13 cellular contexts compared by ENCODE assay signal in genomic region chr9:20562051-20562450, GRCh38.
DNase-seq lines count a peak whose midpoint lies in the region; ATAC-seq and TF ChIP-seq lines count a peak whose summit lies in the region.
"Had no signal": no experiment of that assay in that cellular context is flagged by ENCODE, and none has a peak within 500 bp of the region (broad histone marks: within the 10 kb centered on the region; RNA-seq: fewer than 3 reads in every experiment).

No MANE protein-coding gene starts in this region.

- H3K4me1 Mint-ChIP-seq in natural killer cell treated with Interleukin-12 subunit alpha and Interleukin-12 subunit beta and Interleukin-15 and Interleukin-18, amount 100 ng/mL, for 72 hours (ENCODE audit: low read depth in 2 of 2) = peaks cover 8 to 30% of the 10 kb centered on the region in 2 donors
- peaks cover 45 to 60% of the 10 kb centered on the region in 2 donors for H3K4me1 Mint-ChIP-seq in natural killer cell
- peaks cover 73% of the 10 kb centered on the region for H3K4me1 Mint-ChIP-seq in activated naive CD8-positive, alpha-beta T cell treated with anti-CD3 and anti-CD28 coated beads, Interleukin-2, amount 10 ng/mL, durations not matched to agents 7 days and 5 days

- no peak for DNase-seq in natural killer cell treated with Interleukin-12 subunit alpha and Interleukin-12 subunit beta and Interleukin-15 and Interleukin-18, amount 100 ng/mL, for 72 hours (ENCODE audit: low spot score)
- DNase-seq in natural killer cell (no peak), thyroid gland (no peak), NCI-H1930 (lab: John Stamatoyannopoulos, UW) (no peak), left cardiac atrium (no peak)
- DNase-seq in activated naive CD8-positive, alpha-beta T cell treated with anti-CD3 and anti-CD28 coated beads, Interleukin-2, amount 10 ng/mL, durations not matched to agents 7 days and 5 days = no peak
- DNase-seq in stimulated activated CD4-positive, alpha-beta T cell treated with anti-CD3 and anti-CD28 coated beads, Interleukin-1b, Interleukin-23, amount 100 ng/mL, for 48 hours = no peak
- DNase-seq: MM.1S; pancreas; stimulated activated CD4-positive, alpha-beta T cell treated with anti-CD3 and anti-CD28 coated beads, Interleukin-15, amount 100 ng/mL, for 24 hours; T1000 had no signal

- no peak for TF ChIP-seq POLR2A in thyroid gland (IDR thresholded peaks at IDR 0.05)

- H3K4me3 ChIP-seq in thyroid gland (replicated peaks in 1 of 3) = no peak overlapping the region
- H3K4me3 ChIP-seq: pancreas had no signal

- TF ChIP-seq CTCF in natural killer cell (IDR thresholded peaks at IDR 0.05) (no peak), thyroid gland (IDR thresholded peaks at IDR 0.05) (no peak)

- 89 to 93% methylated on average over 2 of the region's 2 CpGs for WGBS in thyroid gland, 2 donors

- H3K36me3 ChIP-seq in thyroid gland = no peaks in the 10 kb centered on the region
- H3K36me3 ChIP-seq: pancreas had no signal

- peak; percentile 78 to 87 for ATAC-seq in natural killer cell treated with Interleukin-12 subunit alpha and Interleukin-12 subunit beta and Interleukin-15 and Interleukin-18, amount 100 ng/mL, for 72 hours
- ATAC-seq in natural killer cell (no peak), HG03354 (IDR thresholded peaks at IDR 0.05; ENCODE audit: poor library complexity, severe bottlenecking, unreplicated experiment) (peak; percentile 45), left cardiac atrium (no peak)
- ATAC-seq in activated naive CD8-positive, alpha-beta T cell treated with anti-CD3 and anti-CD28 coated beads, Interleukin-2, amount 10 ng/mL, durations not matched to agents 7 days and 5 days (ENCODE audit: low read depth) = peak; percentile 67

- no peaks in the 10 kb centered on the region for H3K27me3 Mint-ChIP-seq in natural killer cell treated with Interleukin-12 subunit alpha and Interleukin-12 subunit beta and Interleukin-15 and Interleukin-18, amount 100 ng/mL, for 72 hours
- no peaks in the 10 kb centered on the region for H3K27me3 Mint-ChIP-seq in natural killer cell (ENCODE audit: low read depth in 2 of 2)
- H3K27me3 Mint-ChIP-seq in activated naive CD8-positive, alpha-beta T cell treated with anti-CD3 and anti-CD28 coated beads, Interleukin-2, amount 10 ng/mL, durations not matched to agents 7 days and 5 days = no peaks in the 10 kb centered on the region

- H3K4me3 Mint-ChIP-seq in natural killer cell treated with Interleukin-12 subunit alpha and Interleukin-12 subunit beta and Interleukin-15 and Interleukin-18, amount 100 ng/mL, for 72 hours = peak overlapping the region; percentile 30
- H3K4me3 Mint-ChIP-seq in natural killer cell = no peak overlapping the region
- H3K4me3 Mint-ChIP-seq in activated naive CD8-positive, alpha-beta T cell treated with anti-CD3 and anti-CD28 coated beads, Interleukin-2, amount 10 ng/mL, durations not matched to agents 7 days and 5 days = peak overlapping the region; percentile 42
- H3K4me3 Mint-ChIP-seq: memory B cell had no signal

- H3K27ac Mint-ChIP-seq in natural killer cell treated with Interleukin-12 subunit alpha and Interleukin-12 subunit beta and Interleukin-15 and Interleukin-18, amount 100 ng/mL, for 72 hours = no peak overlapping the region
- no peak overlapping the region for H3K27ac Mint-ChIP-seq in natural killer cell
- H3K27ac Mint-ChIP-seq in activated naive CD8-positive, alpha-beta T cell treated with anti-CD3 and anti-CD28 coated beads, Interleukin-2, amount 10 ng/mL, durations not matched to agents 7 days and 5 days = no peak overlapping the region
- H3K27ac Mint-ChIP-seq: memory B cell had no signal

- POLR2A ChIA-PET in activated naive CD8-positive, alpha-beta T cell treated with anti-CD3 and anti-CD28 coated beads, Interleukin-2, amount 10 ng/mL, durations not matched to agents 7 days and 5 days (lab: Charles Lee) = interaction anchor here (1.1 to 1.9 kb wide), 2 partner anchors 60 to 122 kb away, joined by 3 to 5 read pairs; partner anchors contain the start of genes FOCAD and MLLT3

- no peaks in the 10 kb centered on the region for H3K9me3 Mint-ChIP-seq in natural killer cell treated with Interleukin-12 subunit alpha and Interleukin-12 subunit beta and Interleukin-15 and Interleukin-18, amount 100 ng/mL, for 72 hours
- no peaks in the 10 kb centered on the region for H3K9me3 Mint-ChIP-seq in natural killer cell
- H3K9me3 Mint-ChIP-seq in activated naive CD8-positive, alpha-beta T cell treated with anti-CD3 and anti-CD28 coated beads, Interleukin-2, amount 10 ng/mL, durations not matched to agents 7 days and 5 days = no peaks in the 10 kb centered on the region
- H3K9me3 Mint-ChIP-seq: memory B cell had no signal

- H3K4me1 ChIP-seq in thyroid gland = peaks cover 77 to 78% of the 10 kb centered on the region in 2 donors

- H3K9me3 ChIP-seq in thyroid gland = no peaks in the 10 kb centered on the region
- H3K9me3 ChIP-seq: pancreas had no signal

- no peaks in the 10 kb centered on the region for H3K27me3 ChIP-seq in thyroid gland
- H3K27me3 ChIP-seq: pancreas had no signal

- no peaks in the 10 kb centered on the region for H3K36me3 Mint-ChIP-seq in natural killer cell treated with Interleukin-12 subunit alpha and Interleukin-12 subunit beta and Interleukin-15 and Interleukin-18, amount 100 ng/mL, for 72 hours
- no peaks in the 10 kb centered on the region for H3K36me3 Mint-ChIP-seq in natural killer cell
- peaks cover 21% of the 10 kb centered on the region for H3K36me3 Mint-ChIP-seq in activated naive CD8-positive, alpha-beta T cell treated with anti-CD3 and anti-CD28 coated beads, Interleukin-2, amount 10 ng/mL, durations not matched to agents 7 days and 5 days
- H3K36me3 Mint-ChIP-seq: memory B cell had no signal

- intact Hi-C loops in natural killer cell (cut with micrococcal nuclease) = no loop called here
- intact Hi-C loops in thyroid gland (cut with DNase I) = loop anchor here (10.0 kb wide), 1 partner anchor 53 kb away; no protein-coding TSS in a partner anchor
- intact Hi-C loops in left cardiac atrium (cut with DNase I) = no loop called here

- H3K27ac ChIP-seq in thyroid gland = peak overlapping the region in 2 of 3 donors; percentile 29 to 60
- H3K27ac ChIP-seq: pancreas had no signal

Comparison
In these comparisons a context has a peak if more than half of its experiments do, and no peak if none do; other contexts are left out.
1. ATAC-seq: peak in natural killer cell treated with Interleukin-12 subunit alpha and Interleukin-12 subunit beta and Interleukin-15 and Interleukin-18, amount 100 ng/mL, for 72 hours (2 of 2), HG03354 (single experiment) and activated naive CD8-positive, alpha-beta T cell treated with anti-CD3 and anti-CD28 coated beads, Interleukin-2, amount 10 ng/mL, durations not matched to agents 7 days and 5 days (single experiment); none in natural killer cell (0 of 3) and left cardiac atrium (0 of 2).